In genomic region chr9:36960575-36960955, GRCh38 we compare ENCODE assay signal across 22 cellular contexts.
DNase-seq lines count a peak whose midpoint lies in the region; ATAC-seq and TF ChIP-seq lines count a peak whose summit lies in the region.
"Had no signal": no experiment of that assay in that cellular context is flagged by ENCODE, and none has a peak within 500 bp of the region (broad histone marks: within the 10 kb centered on the region; RNA-seq: fewer than 3 reads in every experiment).

No MANE protein-coding gene starts in this region.

- H3K9me3 Mint-ChIP-seq in activated B cell treated with CpG ODN at 0.5 μM for 24 hours (no peaks in the 10 kb centered on the region), memory B cell (no peaks in the 10 kb centered on the region)
- no peaks in the 10 kb centered on the region for H3K9me3 Mint-ChIP-seq in stimulated activated memory B cell treated with anti-CD40 and anti-IgM and Interleukin-4, amounts not matched to agents 10 μg/mL and 1 μg/mL and 100 μg/mL, for 72 hours
- H3K9me3 Mint-ChIP-seq in activated naive CD8-positive, alpha-beta T cell treated with anti-CD3 and anti-CD28 coated beads, Interleukin-2, amount 50 U/mL, for 24 hours: no peaks in the 10 kb centered on the region
- H3K9me3 Mint-ChIP-seq: CD4-positive, alpha-beta memory T cell; IgD-negative memory B cell had no signal

- no peak overlapping the region for H3K4me3 Mint-ChIP-seq in activated B cell treated with CpG ODN at 0.5 μM for 24 hours
- no peak overlapping the region for H3K4me3 Mint-ChIP-seq in memory B cell
- no peak overlapping the region for H3K4me3 Mint-ChIP-seq in stimulated activated memory B cell treated with anti-CD40 and anti-IgM and Interleukin-4, amounts not matched to agents 10 μg/mL and 1 μg/mL and 100 μg/mL, for 72 hours
- no peak overlapping the region for H3K4me3 Mint-ChIP-seq in activated naive CD8-positive, alpha-beta T cell treated with anti-CD3 and anti-CD28 coated beads, Interleukin-2, amount 50 U/mL, for 24 hours
- H3K4me3 Mint-ChIP-seq: CD4-positive, alpha-beta memory T cell had no signal

- TF ChIP-seq CTCF in activated B cell treated with CpG ODN at 0.5 μM for 24 hours (IDR thresholded peaks at IDR 0.05): no peak

- H3K4me1 Mint-ChIP-seq in activated B cell treated with CpG ODN at 0.5 μM for 24 hours (peaks cover 46% of the 10 kb centered on the region), memory B cell (peaks cover 39% of the 10 kb centered on the region)
- H3K4me1 Mint-ChIP-seq in stimulated activated memory B cell treated with anti-CD40 and anti-IgM and Interleukin-4, amounts not matched to agents 10 μg/mL and 1 μg/mL and 100 μg/mL, for 72 hours: peaks cover 70% of the 10 kb centered on the region
- no peaks in the 10 kb centered on the region for H3K4me1 Mint-ChIP-seq in activated naive CD8-positive, alpha-beta T cell treated with anti-CD3 and anti-CD28 coated beads, Interleukin-2, amount 50 U/mL, for 24 hours
- H3K4me1 Mint-ChIP-seq: CD4-positive, alpha-beta memory T cell had no signal

- peaks cover 0 to 97% (median 53%) of the 10 kb centered on the region in 11 experiments; a peak in 17 of 22 replicates for H4K20me1 ChIP-seq in BLaER1 treated with 17β-estradiol and CSF1 and Interleukin-3, amounts not matched to agents 10 nM and 100 nM

- peak overlapping the region in 6 of 11 experiments; percentile 2 to 42 (median 27); a peak in 8 of 22 replicates for H3K4me2 ChIP-seq in BLaER1 treated with 17β-estradiol and CSF1 and Interleukin-3, amounts not matched to agents 10 nM and 100 nM
- H3K4me2 ChIP-seq: KMS-11 had no signal

- no peaks in the 10 kb centered on the region for H3K27me3 Mint-ChIP-seq in activated B cell treated with CpG ODN at 0.5 μM for 24 hours
- no peaks in the 10 kb centered on the region for H3K27me3 Mint-ChIP-seq in memory B cell
- H3K27me3 Mint-ChIP-seq in stimulated activated memory B cell treated with anti-CD40 and anti-IgM and Interleukin-4, amounts not matched to agents 10 μg/mL and 1 μg/mL and 100 μg/mL, for 72 hours: no peaks in the 10 kb centered on the region
- H3K27me3 Mint-ChIP-seq in activated naive CD8-positive, alpha-beta T cell treated with anti-CD3 and anti-CD28 coated beads, Interleukin-2, amount 50 U/mL, for 24 hours: peaks cover 11% of the 10 kb centered on the region
- H3K27me3 Mint-ChIP-seq: IgD-negative memory B cell had no signal

- H3K27ac Mint-ChIP-seq in activated B cell treated with CpG ODN at 0.5 μM for 24 hours (peak overlapping the region; percentile 65), memory B cell (peak overlapping the region; percentile 66)
- H3K27ac Mint-ChIP-seq in stimulated activated memory B cell treated with anti-CD40 and anti-IgM and Interleukin-4, amounts not matched to agents 10 μg/mL and 1 μg/mL and 100 μg/mL, for 72 hours: peak overlapping the region; percentile 53
- H3K27ac Mint-ChIP-seq in activated naive CD8-positive, alpha-beta T cell treated with anti-CD3 and anti-CD28 coated beads, Interleukin-2, amount 50 U/mL, for 24 hours: no peak overlapping the region
- H3K27ac Mint-ChIP-seq: CD4-positive, alpha-beta memory T cell had no signal

- DNase-seq in activated B cell treated with CpG ODN at 0.5 μM for 24 hours (no peak), memory B cell (ENCODE audit: low spot score in 2 of 2) (no peak), amniotic stem cell (lab: John Stamatoyannopoulos, UW) (no peak), middle frontal gyrus (ENCODE audit: extremely low spot score, low spot score) (no peak)
- DNase-seq in activated naive CD8-positive, alpha-beta T cell treated with anti-CD3 and anti-CD28 coated beads, Interleukin-2, amount 50 U/mL, for 24 hours: no peak
- DNase-seq: C1 segment of cervical spinal cord; CD4-positive, alpha-beta memory T cell; COR-L47; DMS53; GOT3; HCEC 1CT; MM.1S; NCI-H2029; NCI-H446 treated with DMSO at 0.1 percent for 48 hours; NCI-H526; RPMI8226; SHP77 had no signal

- ATAC-seq in activated B cell treated with CpG ODN at 0.5 μM for 24 hours (ENCODE audit: low read depth) (no peak), memory B cell (ENCODE audit: low read depth) (no peak)
- no peak for ATAC-seq in stimulated activated memory B cell treated with anti-CD40 and anti-IgM and Interleukin-4, amounts not matched to agents 10 μg/mL and 1 μg/mL and 100 μg/mL, for 72 hours
- ATAC-seq in activated naive CD8-positive, alpha-beta T cell treated with anti-CD3 and anti-CD28 coated beads, Interleukin-2, amount 50 U/mL, for 24 hours: no peak

- intact Hi-C loops in activated B cell treated with CpG ODN at 0.5 μM for 24 hours (cut with micrococcal nuclease): no loop called here

- POLR2A ChIA-PET in activated B cell treated with CpG ODN at 0.5 μM for 24 hours (lab: Charles Lee): no interaction called here

- H3K9me3 ChIP-seq in BLaER1 treated with 17β-estradiol and CSF1 and Interleukin-3, amounts not matched to agents 10 nM and 100 nM (replicated peaks in 1 of 11): no peaks in the 10 kb centered on the region; a peak in 1 of 22 replicates

- H3K4me3 ChIP-seq in BLaER1 treated with 17β-estradiol and CSF1 and Interleukin-3, amounts not matched to agents 10 nM and 100 nM: no peak overlapping the region

- no peak overlapping the region for H3K27ac ChIP-seq in BLaER1 treated with 17β-estradiol and CSF1 and Interleukin-3, amounts not matched to agents 10 nM and 100 nM
- H3K27ac ChIP-seq: HL-60, KMS-11 had no signal

- peaks cover 0 to 16% (median 10%) of the 10 kb centered on the region in 10 experiments; a peak in 14 of 20 replicates for H3K4me1 ChIP-seq in BLaER1 treated with 17β-estradiol and CSF1 and Interleukin-3, amounts not matched to agents 10 nM and 100 nM

- no peak overlapping the region for H3K9ac ChIP-seq in BLaER1 treated with 17β-estradiol and CSF1 and Interleukin-3, amounts not matched to agents 10 nM and 100 nM
- H3K9ac ChIP-seq: KMS-11 had no signal

- H3K36me3 Mint-ChIP-seq in activated B cell treated with CpG ODN at 0.5 μM for 24 hours (ENCODE audit: low read depth) (peaks cover 94% of the 10 kb centered on the region), memory B cell (peaks cover 62% of the 10 kb centered on the region)
- H3K36me3 Mint-ChIP-seq in stimulated activated memory B cell treated with anti-CD40 and anti-IgM and Interleukin-4, amounts not matched to agents 10 μg/mL and 1 μg/mL and 100 μg/mL, for 72 hours: peaks cover 91% of the 10 kb centered on the region
- no peaks in the 10 kb centered on the region for H3K36me3 Mint-ChIP-seq in activated naive CD8-positive, alpha-beta T cell treated with anti-CD3 and anti-CD28 coated beads, Interleukin-2, amount 50 U/mL, for 24 hours (ENCODE audit: low read depth)

- CTCF ChIA-PET in activated B cell treated with CpG ODN at 0.5 μM for 24 hours (lab: Charles Lee): no interaction called here

- no peaks in the 10 kb centered on the region for H3K27me3 ChIP-seq in BLaER1 treated with 17β-estradiol and CSF1 and Interleukin-3, amounts not matched to agents 10 nM and 100 nM

- peaks cover 0 to 99% (median 91%) of the 10 kb centered on the region in 11 experiments; a peak in 18 of 22 replicates for H3K36me3 ChIP-seq in BLaER1 treated with 17β-estradiol and CSF1 and Interleukin-3, amounts not matched to agents 10 nM and 100 nM
